Comparison of ENCODE assay signal across 2 cellular contexts in the genomic region with DNA sequence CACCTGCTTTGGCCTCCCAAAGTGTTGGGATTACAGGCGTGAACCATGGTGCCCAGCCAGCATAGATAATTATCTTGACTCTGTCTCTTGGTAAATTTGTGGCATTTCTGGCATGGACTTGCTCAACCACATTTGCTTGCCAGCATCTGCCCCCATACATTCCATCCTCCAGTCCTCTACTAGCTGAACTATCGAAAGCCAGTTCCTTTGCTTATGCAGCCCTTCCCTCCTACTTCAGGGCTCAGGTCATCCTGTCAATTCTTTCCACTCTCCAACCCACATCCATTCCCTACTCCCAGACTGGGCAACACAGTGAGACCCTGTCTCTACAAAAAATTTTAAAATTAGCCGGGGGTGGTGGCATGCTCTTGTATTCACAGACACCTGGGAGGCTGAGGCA.
TF ChIP-seq lines count a peak whose summit lies in the region.

No MANE protein-coding gene starts in this region.

TF ChIP-seq in SK-N-SH treated with all-trans-retinoic acid at 6 μM for 48 hours, 23 proteins besides CTCF, POLR2A, EP300 and RAD21 (continued from another document):
- TF ChIP-seq, protein P1, sequence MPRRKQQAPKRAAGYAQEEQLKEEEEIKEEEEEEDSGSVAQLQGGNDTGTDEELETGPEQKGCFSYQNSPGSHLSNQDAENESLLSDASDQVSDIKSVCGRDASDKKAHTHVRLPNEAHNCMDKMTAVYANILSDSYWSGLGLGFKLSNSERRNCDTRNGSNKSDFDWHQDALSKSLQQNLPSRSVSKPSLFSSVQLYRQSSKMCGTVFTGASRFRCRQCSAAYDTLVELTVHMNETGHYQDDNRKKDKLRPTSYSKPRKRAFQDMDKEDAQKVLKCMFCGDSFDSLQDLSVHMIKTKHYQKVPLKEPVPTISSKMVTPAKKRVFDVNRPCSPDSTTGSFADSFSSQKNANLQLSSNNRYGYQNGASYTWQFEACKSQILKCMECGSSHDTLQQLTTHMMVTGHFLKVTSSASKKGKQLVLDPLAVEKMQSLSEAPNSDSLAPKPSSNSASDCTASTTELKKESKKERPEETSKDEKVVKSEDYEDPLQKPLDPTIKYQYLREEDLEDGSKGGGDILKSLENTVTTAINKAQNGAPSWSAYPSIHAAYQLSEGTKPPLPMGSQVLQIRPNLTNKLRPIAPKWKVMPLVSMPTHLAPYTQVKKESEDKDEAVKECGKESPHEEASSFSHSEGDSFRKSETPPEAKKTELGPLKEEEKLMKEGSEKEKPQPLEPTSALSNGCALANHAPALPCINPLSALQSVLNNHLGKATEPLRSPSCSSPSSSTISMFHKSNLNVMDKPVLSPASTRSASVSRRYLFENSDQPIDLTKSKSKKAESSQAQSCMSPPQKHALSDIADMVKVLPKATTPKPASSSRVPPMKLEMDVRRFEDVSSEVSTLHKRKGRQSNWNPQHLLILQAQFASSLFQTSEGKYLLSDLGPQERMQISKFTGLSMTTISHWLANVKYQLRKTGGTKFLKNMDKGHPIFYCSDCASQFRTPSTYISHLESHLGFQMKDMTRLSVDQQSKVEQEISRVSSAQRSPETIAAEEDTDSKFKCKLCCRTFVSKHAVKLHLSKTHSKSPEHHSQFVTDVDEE (CRISPR knock-in tag; IDR thresholded peaks at IDR 0.05): no peak
- TF ChIP-seq OSR1 (CRISPR knock-in tag; IDR thresholded peaks at IDR 0.05) (no peak), TOX (CRISPR knock-in tag; IDR thresholded peaks at IDR 0.05; ENCODE audit: borderline replicate concordance) (no peak), ZNF8 (CRISPR knock-in tag; IDR thresholded peaks at IDR 0.05) (no peak), ZNF565 (CRISPR knock-in tag; conservative IDR thresholded peaks at IDR 0.05; ENCODE audit: low read depth) (no peak)

TF ChIP-seq in SK-N-SH, 30 proteins besides CTCF, POLR2A, EP300 and RAD21 (continued from another document):
- TF ChIP-seq, protein P2, sequence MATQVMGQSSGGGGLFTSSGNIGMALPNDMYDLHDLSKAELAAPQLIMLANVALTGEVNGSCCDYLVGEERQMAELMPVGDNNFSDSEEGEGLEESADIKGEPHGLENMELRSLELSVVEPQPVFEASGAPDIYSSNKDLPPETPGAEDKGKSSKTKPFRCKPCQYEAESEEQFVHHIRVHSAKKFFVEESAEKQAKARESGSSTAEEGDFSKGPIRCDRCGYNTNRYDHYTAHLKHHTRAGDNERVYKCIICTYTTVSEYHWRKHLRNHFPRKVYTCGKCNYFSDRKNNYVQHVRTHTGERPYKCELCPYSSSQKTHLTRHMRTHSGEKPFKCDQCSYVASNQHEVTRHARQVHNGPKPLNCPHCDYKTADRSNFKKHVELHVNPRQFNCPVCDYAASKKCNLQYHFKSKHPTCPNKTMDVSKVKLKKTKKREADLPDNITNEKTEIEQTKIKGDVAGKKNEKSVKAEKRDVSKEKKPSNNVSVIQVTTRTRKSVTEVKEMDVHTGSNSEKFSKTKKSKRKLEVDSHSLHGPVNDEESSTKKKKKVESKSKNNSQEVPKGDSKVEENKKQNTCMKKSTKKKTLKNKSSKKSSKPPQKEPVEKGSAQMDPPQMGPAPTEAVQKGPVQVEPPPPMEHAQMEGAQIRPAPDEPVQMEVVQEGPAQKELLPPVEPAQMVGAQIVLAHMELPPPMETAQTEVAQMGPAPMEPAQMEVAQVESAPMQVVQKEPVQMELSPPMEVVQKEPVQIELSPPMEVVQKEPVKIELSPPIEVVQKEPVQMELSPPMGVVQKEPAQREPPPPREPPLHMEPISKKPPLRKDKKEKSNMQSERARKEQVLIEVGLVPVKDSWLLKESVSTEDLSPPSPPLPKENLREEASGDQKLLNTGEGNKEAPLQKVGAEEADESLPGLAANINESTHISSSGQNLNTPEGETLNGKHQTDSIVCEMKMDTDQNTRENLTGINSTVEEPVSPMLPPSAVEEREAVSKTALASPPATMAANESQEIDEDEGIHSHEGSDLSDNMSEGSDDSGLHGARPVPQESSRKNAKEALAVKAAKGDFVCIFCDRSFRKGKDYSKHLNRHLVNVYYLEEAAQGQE (IDR thresholded peaks at IDR 0.05; ENCODE audit: low read depth, low read length): no peak
- TF ChIP-seq MXI1 (IDR thresholded peaks at IDR 0.05; ENCODE audit: low read depth, low read length) (no peak), TEAD4 (IDR thresholded peaks at IDR 0.05; ENCODE audit: borderline replicate concordance, insufficient read depth) (no peak), RFX5 (IDR thresholded peaks at IDR 0.05; ENCODE audit: low read length) (no peak), RXRA (IDR thresholded peaks at IDR 0.05; ENCODE audit: borderline replicate concordance, low read depth) (no peak), ELF1 (IDR thresholded peaks at IDR 0.05) (no peak), GABPA (IDR thresholded peaks at IDR 0.05; ENCODE audit: low read depth) (no peak), JUND (IDR thresholded peaks at IDR 0.05) (no peak), SIN3A (IDR thresholded peaks at IDR 0.05; ENCODE audit: borderline replicate concordance, low read depth, low read length) (no peak), FOXM1 (IDR thresholded peaks at IDR 0.05; ENCODE audit: low read depth) (no peak), NRF1 (IDR thresholded peaks at IDR 0.05; ENCODE audit: low read depth, low read length) (no peak), TCF12 (IDR thresholded peaks at IDR 0.05) (no peak), NFIC (IDR thresholded peaks at IDR 0.05; ENCODE audit: borderline replicate concordance) (no peak), RCOR1 (IDR thresholded peaks at IDR 0.05; ENCODE audit: low read length) (no peak), FOSL2 (IDR thresholded peaks at IDR 0.05; ENCODE audit: borderline replicate concordance, low read depth) (no peak)
- TF ChIP-seq, protein P3, sequence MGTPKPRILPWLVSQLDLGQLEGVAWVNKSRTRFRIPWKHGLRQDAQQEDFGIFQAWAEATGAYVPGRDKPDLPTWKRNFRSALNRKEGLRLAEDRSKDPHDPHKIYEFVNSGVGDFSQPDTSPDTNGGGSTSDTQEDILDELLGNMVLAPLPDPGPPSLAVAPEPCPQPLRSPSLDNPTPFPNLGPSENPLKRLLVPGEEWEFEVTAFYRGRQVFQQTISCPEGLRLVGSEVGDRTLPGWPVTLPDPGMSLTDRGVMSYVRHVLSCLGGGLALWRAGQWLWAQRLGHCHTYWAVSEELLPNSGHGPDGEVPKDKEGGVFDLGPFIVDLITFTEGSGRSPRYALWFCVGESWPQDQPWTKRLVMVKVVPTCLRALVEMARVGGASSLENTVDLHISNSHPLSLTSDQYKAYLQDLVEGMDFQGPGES (IDR thresholded peaks at IDR 0.05; ENCODE audit: low read depth, low read length): no peak
- TF ChIP-seq, protein P4, sequence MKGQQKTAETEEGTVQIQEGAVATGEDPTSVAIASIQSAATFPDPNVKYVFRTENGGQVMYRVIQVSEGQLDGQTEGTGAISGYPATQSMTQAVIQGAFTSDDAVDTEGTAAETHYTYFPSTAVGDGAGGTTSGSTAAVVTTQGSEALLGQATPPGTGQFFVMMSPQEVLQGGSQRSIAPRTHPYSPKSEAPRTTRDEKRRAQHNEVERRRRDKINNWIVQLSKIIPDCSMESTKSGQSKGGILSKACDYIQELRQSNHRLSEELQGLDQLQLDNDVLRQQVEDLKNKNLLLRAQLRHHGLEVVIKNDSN (IDR thresholded peaks at IDR 0.05; ENCODE audit: borderline replicate concordance, low read depth): no peak
